ENCODE assay signal across 1 cellular context in genomic region chr1:169485427-169486280, GRCh38.
A peak's percentile ranks its signal among the peaks of the same experiment; 100 is the strongest.
TF ChIP-seq lines count a peak whose summit lies in the region.

Gene SLC19A2, minus strand, starts transcription at chr1:169485944. Its CDS starts 178 bp downstream, at chr1:169485766.

TF ChIP-seq in K562, 482 proteins besides CTCF, POLR2A, EP300 and RAD21 (continued from another document and continues in another):
- no peak; the same call in none of the 2 replicates for TF ChIP-seq FOXP1 (CRISPR knock-in tag; IDR thresholded peaks at IDR 0.05)
- no peak for TF ChIP-seq NR1H2 (CRISPR knock-in tag; IDR thresholded peaks at IDR 0.05)
- TF ChIP-seq THAP7 (CRISPR knock-in tag; IDR thresholded peaks at IDR 0.05): no peak
- TF ChIP-seq ZNF830 (CRISPR knock-in tag; IDR thresholded peaks at IDR 0.05): peak; percentile 12; the same call in 1 of the 2 replicates
- TF ChIP-seq ZNF347 (CRISPR knock-in tag; IDR thresholded peaks at IDR 0.05; ENCODE audit: low read depth): no peak
- peak; percentile 47; the same call in 1 of the 2 replicates for TF ChIP-seq ZNF12 (CRISPR knock-in tag; IDR thresholded peaks at IDR 0.05)
- TF ChIP-seq SRSF3 (IDR thresholded peaks at IDR 0.05; ENCODE audit: insufficient read depth, low read length): no peak
- TF ChIP-seq ZNF24 (IDR thresholded peaks at IDR 0.05): no peak; the same call in 1 of the 2 replicates
- TF ChIP-seq ATF7 (IDR thresholded peaks at IDR 0.05): peak; percentile 96
- TF ChIP-seq EHMT2 (IDR thresholded peaks at IDR 0.05): no peak
- no peak for TF ChIP-seq ARID2 (IDR thresholded peaks at IDR 0.05)
- TF ChIP-seq ZNF586 (CRISPR knock-in tag; conservative IDR thresholded peaks at IDR 0.05): no peak
- TF ChIP-seq SMAD1 (IDR thresholded peaks at IDR 0.05; ENCODE audit: low read depth, low read length, partially characterized antibody): peak; percentile 65
- TF ChIP-seq ZNF184 (CRISPR knock-in tag; IDR thresholded peaks at IDR 0.05): no peak
- 0 out of 2 replicates have a peak, but pooled peaks have one; percentile 37 for TF ChIP-seq HDAC2 (IDR thresholded peaks at IDR 0.05)
- TF ChIP-seq ZNF57 (CRISPR knock-in tag; IDR thresholded peaks at IDR 0.05): no peak
- no peak for TF ChIP-seq ETV1 (tag; conservative IDR thresholded peaks at IDR 0.05; ENCODE audit: low read depth)
- no peak for TF ChIP-seq EZH2 (IDR thresholded peaks at IDR 0.05; ENCODE audit: borderline replicate concordance, low read depth, low read length)
- no peak for TF ChIP-seq HDGF (IDR thresholded peaks at IDR 0.05)
- no peak for TF ChIP-seq NCOA1 (IDR thresholded peaks at IDR 0.05; ENCODE audit: low read depth)
- peak; percentile 91 for TF ChIP-seq PCBP1 (IDR thresholded peaks at IDR 0.05; ENCODE audit: low read depth, low read length, poor library complexity, severe bottlenecking)
- peak; percentile 74 for TF ChIP-seq GABPB1 (CRISPR knock-in tag; IDR thresholded peaks at IDR 0.05)
- TF ChIP-seq SREBF1 (IDR thresholded peaks at IDR 0.05; ENCODE audit: borderline replicate concordance, low read depth, low read length): peak; percentile 28; the same call in 1 of the 2 replicates
- TF ChIP-seq STAT5A (IDR thresholded peaks at IDR 0.05; ENCODE audit: borderline replicate concordance, low read length): no peak
- no peak for TF ChIP-seq ELF4 (CRISPR knock-in tag; IDR thresholded peaks at IDR 0.05)
- TF ChIP-seq ZNF511 (CRISPR knock-in tag; IDR thresholded peaks at IDR 0.05): peak; percentile 70
- no peak for TF ChIP-seq ZNF512 (tag; IDR thresholded peaks at IDR 0.05)
- peak; percentile 54 for TF ChIP-seq CTBP1 (IDR thresholded peaks at IDR 0.05; ENCODE audit: borderline replicate concordance)
- TF ChIP-seq CEBPG (CRISPR knock-in tag; IDR thresholded peaks at IDR 0.05): peak; percentile 55
- no peak for TF ChIP-seq CEBPG (tag; conservative IDR thresholded peaks at IDR 0.05 in 1 of 2, IDR thresholded peaks at IDR 0.05 in 1 of 2)
- TF ChIP-seq NUFIP1 (IDR thresholded peaks at IDR 0.05; ENCODE audit: partially characterized antibody): no peak
- no peak for TF ChIP-seq RBM34 (IDR thresholded peaks at IDR 0.05; ENCODE audit: borderline replicate concordance, insufficient read depth, low read length)
- peak; percentile 73 for TF ChIP-seq GMEB1 (CRISPR knock-in tag; IDR thresholded peaks at IDR 0.05)
- no peak for TF ChIP-seq MCM3 (IDR thresholded peaks at IDR 0.05)
- no peak for TF ChIP-seq PTRF (tag; IDR thresholded peaks at IDR 0.05)
- TF ChIP-seq ZNF655 (CRISPR knock-in tag; IDR thresholded peaks at IDR 0.05): no peak
- peak; percentile 95 for TF ChIP-seq MYC (IDR thresholded peaks at IDR 0.05; ENCODE audit: low read depth, low read length)
- no peak for TF ChIP-seq MYC (CRISPR knock-in tag; IDR thresholded peaks at IDR 0.05; ENCODE audit: borderline replicate concordance, low read depth)
- peak; percentile 75; the same call in 1 of the 2 replicates for TF ChIP-seq ZNF212 (CRISPR knock-in tag; IDR thresholded peaks at IDR 0.05)
- TF ChIP-seq ESRRA (IDR thresholded peaks at IDR 0.05; ENCODE audit: borderline replicate concordance, low read depth): peak; percentile 36
- TF ChIP-seq AFF4 (CRISPR knock-in tag; IDR thresholded peaks at IDR 0.05): peak; percentile 96
- TF ChIP-seq SPI1 (IDR thresholded peaks at IDR 0.05; ENCODE audit: borderline replicate concordance, low read depth, low read length): no peak
- TF ChIP-seq ZEB2 (IDR thresholded peaks at IDR 0.05): no peak
- TF ChIP-seq ZKSCAN8 (CRISPR knock-in tag; IDR thresholded peaks at IDR 0.05): no peak
- TF ChIP-seq FOS (IDR thresholded peaks at IDR 0.05; ENCODE audit: extremely low read depth, insufficient read length): peak; percentile 87
- TF ChIP-seq MTA2 (IDR thresholded peaks at IDR 0.05; ENCODE audit: low read depth): 0 out of 2 replicates have a peak, but pooled peaks have one; percentile 13
- no peak for TF ChIP-seq ZNF717 (CRISPR knock-in tag; IDR thresholded peaks at IDR 0.05)
- peak; percentile 84; the same call in 1 of the 2 replicates for TF ChIP-seq RBM14 (IDR thresholded peaks at IDR 0.05; ENCODE audit: borderline replicate concordance, insufficient read depth, low read depth, low read length)
- no peak for TF ChIP-seq NR2F6 (CRISPR knock-in tag; IDR thresholded peaks at IDR 0.05)
- TF ChIP-seq TCF3 (CRISPR knock-in tag; IDR thresholded peaks at IDR 0.05): no peak
- peak; percentile 72 for TF ChIP-seq RB1 (IDR thresholded peaks at IDR 0.05; ENCODE audit: low read depth)
- TF ChIP-seq ZBTB7A (IDR thresholded peaks at IDR 0.05; ENCODE audit: borderline replicate concordance, control insufficient read depth, low read depth, low read length): peak; percentile 88
- peak; percentile 56 for TF ChIP-seq SP2 (IDR thresholded peaks at IDR 0.05; ENCODE audit: extremely low read depth, low read depth, low read length, poor library complexity, severe bottlenecking)
- peak; percentile 76; the same call in 1 of the 2 replicates for TF ChIP-seq ZBTB1 (CRISPR knock-in tag; IDR thresholded peaks at IDR 0.05; ENCODE audit: borderline replicate concordance, low read depth)
- no peak for TF ChIP-seq MYBL2 (IDR thresholded peaks at IDR 0.05; ENCODE audit: low read depth)
- no peak for TF ChIP-seq MYBL2 (CRISPR knock-in tag; IDR thresholded peaks at IDR 0.05; ENCODE audit: borderline replicate concordance)
- TF ChIP-seq ZNF589 (CRISPR knock-in tag; IDR thresholded peaks at IDR 0.05; ENCODE audit: low read depth): peak; percentile 25; the same call in 1 of the 2 replicates
- no peak for TF ChIP-seq SRSF7 (optimal IDR thresholded peaks at IDR 0.05; ENCODE audit: low read depth, low read length)
- no peak for TF ChIP-seq IRF9 (tag; IDR thresholded peaks at IDR 0.05)
- peak; percentile 86 for TF ChIP-seq CREB3L1 (IDR thresholded peaks at IDR 0.05; ENCODE audit: borderline replicate concordance, low read depth)
- TF ChIP-seq IRF2 (CRISPR knock-in tag; IDR thresholded peaks at IDR 0.05): no peak
- TF ChIP-seq ASH1L (IDR thresholded peaks at IDR 0.05; ENCODE audit: borderline replicate concordance, low read depth, partially characterized antibody): peak; percentile 64
- 0 out of 2 replicates have a peak, but pooled peaks have one; percentile 47 for TF ChIP-seq ZNF76 (CRISPR knock-in tag; IDR thresholded peaks at IDR 0.05; ENCODE audit: borderline replicate concordance)
- peak; percentile 45 for TF ChIP-seq CCNT2 (IDR thresholded peaks at IDR 0.05; ENCODE audit: borderline replicate concordance, extremely low read depth, insufficient read length, low read depth, low read length)
- TF ChIP-seq SIX5 (IDR thresholded peaks at IDR 0.05; ENCODE audit: borderline replicate concordance in 1 of 2, insufficient read depth in 1 of 2, low read depth in 1 of 2, low read length in 2 of 2): no peak
- no peak for TF ChIP-seq ZNF124 (CRISPR knock-in tag; IDR thresholded peaks at IDR 0.05)
- TF ChIP-seq ZNF561 (CRISPR knock-in tag; conservative IDR thresholded peaks at IDR 0.05): no peak
